Comparison of ENCODE assay signal across 15 cellular contexts in genomic region chr6:7171119-7171518, GRCh38.
DNase-seq lines count a peak whose midpoint lies in the region; ATAC-seq and TF ChIP-seq lines count a peak whose summit lies in the region.
"Had no signal": no experiment of that assay in that cellular context is flagged by ENCODE, and none has a peak within 500 bp of the region (broad histone marks: within the 10 kb centered on the region; RNA-seq: fewer than 3 reads in every experiment).

No MANE protein-coding gene starts in this region.

- peaks cover 44% of the 10 kb centered on the region for H4K20me1 ChIP-seq in Karpas-422 (ENCODE audit: insufficient read depth, low read depth, low read length)

- H3K36me3 ChIP-seq in Karpas-422 (ENCODE audit: insufficient read depth, low read length) (no peaks in the 10 kb centered on the region), endodermal cell (ENCODE audit: control insufficient read depth, insufficient read depth, low read length) (peaks cover 5% of the 10 kb centered on the region)

- H3K9ac ChIP-seq in Karpas-422 (ENCODE audit: low read length) = no peak overlapping the region; the same call in 1 of the 2 replicates
- H3K9ac ChIP-seq in endodermal cell (ENCODE audit: extremely low read depth, low read length, poor library complexity, severe bottlenecking) = no peak overlapping the region

- no peaks in the 10 kb centered on the region for H3K9me3 ChIP-seq in Karpas-422 (ENCODE audit: low read length)
- no peaks in the 10 kb centered on the region for H3K9me3 ChIP-seq in endodermal cell (ENCODE audit: control insufficient read depth, low read length)

- peaks cover 69% of the 10 kb centered on the region for H3K4me1 Mint-ChIP-seq in endodermal cell
- peaks cover 40% of the 10 kb centered on the region for H3K4me1 Mint-ChIP-seq in progenitor cell of endocrine pancreas (ENCODE audit: low read depth)
- no peaks in the 10 kb centered on the region for H3K4me1 Mint-ChIP-seq in activated T-helper 1 cell treated with anti-CD3 and anti-CD28 coated beads, Interleukin-12 subunit alpha, Interleukin-12 subunit beta, Interleukin-2, Interleukin-4 antibody, amounts not matched to agents 30 ng/mL and 10 ng/mL and 1 ng/mL, durations not matched to agents 14 hours and 24 hours and 36 hours (ENCODE audit: low read depth)

- no peaks in the 10 kb centered on the region for H3K9me3 Mint-ChIP-seq in endodermal cell
- no peaks in the 10 kb centered on the region for H3K9me3 Mint-ChIP-seq in progenitor cell of endocrine pancreas (ENCODE audit: low read depth)
- no peaks in the 10 kb centered on the region for H3K9me3 Mint-ChIP-seq in activated T-helper 1 cell treated with anti-CD3 and anti-CD28 coated beads, Interleukin-12 subunit alpha, Interleukin-12 subunit beta, Interleukin-2, Interleukin-4 antibody, amounts not matched to agents 30 ng/mL and 10 ng/mL and 1 ng/mL, durations not matched to agents 14 hours and 24 hours and 36 hours
- H3K9me3 Mint-ChIP-seq: stimulated activated naive CD8-positive, alpha-beta T cell treated with anti-CD3 and anti-CD28 coated beads, Interleukin-15, Interleukin-2, amounts not matched to agents 100 ng/mL and 50 ng/mL, for 24 hours had no signal

- peak overlapping the region; percentile 66 for H3K4me2 ChIP-seq in Karpas-422 (ENCODE audit: low read depth, low read length, poor library complexity, severe bottlenecking)

- 92 to 93% methylated on average over 7 to 10 of the region's 10 CpGs for WGBS in endodermal cell (ENCODE audit: insufficient coverage in 1 of 2, insufficient read length in 1 of 2), 2 experiments

- TF ChIP-seq CTCF in endodermal cell (conservative IDR thresholded peaks at IDR 0.05) = no peak
- TF ChIP-seq CTCF in progenitor cell of endocrine pancreas (IDR thresholded peaks at IDR 0.05; ENCODE audit: unreplicated experiment) = no peak

- no peak overlapping the region for H3K27ac Mint-ChIP-seq in endodermal cell
- peak overlapping the region; percentile 2 for H3K27ac Mint-ChIP-seq in progenitor cell of endocrine pancreas
- H3K27ac Mint-ChIP-seq in activated T-helper 1 cell treated with anti-CD3 and anti-CD28 coated beads, Interleukin-12 subunit alpha, Interleukin-12 subunit beta, Interleukin-2, Interleukin-4 antibody, amounts not matched to agents 30 ng/mL and 10 ng/mL and 1 ng/mL, durations not matched to agents 14 hours and 24 hours and 36 hours = no peak overlapping the region
- H3K27ac Mint-ChIP-seq: stimulated activated naive CD8-positive, alpha-beta T cell treated with anti-CD3 and anti-CD28 coated beads, Interleukin-15, Interleukin-2, amounts not matched to agents 100 ng/mL and 50 ng/mL, for 24 hours had no signal

- H3K4me3 Mint-ChIP-seq in endodermal cell (no peak overlapping the region), progenitor cell of endocrine pancreas (ENCODE audit: low read depth) (no peak overlapping the region)
- H3K4me3 Mint-ChIP-seq in activated T-helper 1 cell treated with anti-CD3 and anti-CD28 coated beads, Interleukin-12 subunit alpha, Interleukin-12 subunit beta, Interleukin-2, Interleukin-4 antibody, amounts not matched to agents 30 ng/mL and 10 ng/mL and 1 ng/mL, durations not matched to agents 14 hours and 24 hours and 36 hours = no peak overlapping the region
- H3K4me3 Mint-ChIP-seq: stimulated activated naive CD8-positive, alpha-beta T cell treated with anti-CD3 and anti-CD28 coated beads, Interleukin-15, Interleukin-2, amounts not matched to agents 100 ng/mL and 50 ng/mL, for 24 hours had no signal

- no peak overlapping the region for H2AFZ ChIP-seq in Karpas-422 (ENCODE audit: low read length)

- H3K4me3 ChIP-seq in Karpas-422 (ENCODE audit: low read length) (peak overlapping the region; percentile 53; the same call in 1 of the 2 replicates), endodermal cell (ENCODE audit: low read length) (no peak overlapping the region)

- intact Hi-C loops in sciatic nerve (cut with DNase I) = no loop called here
- intact Hi-C loops in activated T-helper 1 cell treated with anti-CD3 and anti-CD28 coated beads, Interleukin-12 subunit alpha, Interleukin-12 subunit beta, Interleukin-2, Interleukin-4 antibody, amounts not matched to agents 30 ng/mL and 10 ng/mL and 1 ng/mL, durations not matched to agents 14 hours and 24 hours and 36 hours (cut with micrococcal nuclease) = no loop called here

- H3K27me3 ChIP-seq in Karpas-422 (ENCODE audit: low read length) (no peaks in the 10 kb centered on the region; the same call in 1 of the 2 replicates), endodermal cell (ENCODE audit: control insufficient read depth, insufficient read depth, low read length, poor library complexity, severe bottlenecking) (no peaks in the 10 kb centered on the region)

- H3K79me2 ChIP-seq in Karpas-422 (ENCODE audit: low read length) = no peaks in the 10 kb centered on the region

- DNase-seq in DMS53 treated with DMSO at 0.1 percent for 48 hours (lab: John Stamatoyannopoulos, UW; ENCODE audit: unreplicated experiment) = peak; percentile 45
- peak; percentile 60 for DNase-seq in Karpas-422
- DNase-seq in endodermal cell = peak; percentile 44
- no peak for DNase-seq in progenitor cell of endocrine pancreas (ENCODE audit: low spot score, unreplicated experiment)
- no peak for DNase-seq in sciatic nerve (ENCODE audit: low spot score)
- DNase-seq in DMS79 (lab: John Stamatoyannopoulos, UW) = no peak
- DNase-seq in NCI-H1436 (lab: John Stamatoyannopoulos, UW) = no peak
- no peak for DNase-seq in activated T-helper 1 cell treated with anti-CD3 and anti-CD28 coated beads, Interleukin-12 subunit alpha, Interleukin-12 subunit beta, Interleukin-2, Interleukin-4 antibody, amounts not matched to agents 30 ng/mL and 10 ng/mL and 1 ng/mL, durations not matched to agents 14 hours and 24 hours and 36 hours (ENCODE audit: low spot score)
- DNase-seq: activated CD4-positive, CD25-positive, alpha-beta regulatory T cell; activated T-cell treated with anti-CD3 and anti-CD28 coated beads, Interleukin-2, amount 50 U/mL, for 48 hours; COR-L47; KG1; NCI-H2029 treated with DMSO at 0.1 percent for 48 hours; posterior cingulate gyrus had no signal

- H3K4me1 ChIP-seq in Karpas-422 (ENCODE audit: low read length) (peaks cover 43% of the 10 kb centered on the region), endodermal cell (ENCODE audit: control insufficient read depth, insufficient read depth, low read length) (peaks cover 31% of the 10 kb centered on the region)

- no peak for ATAC-seq in sciatic nerve

- H3K27me3 Mint-ChIP-seq in endodermal cell (ENCODE audit: insufficient read depth) = no peaks in the 10 kb centered on the region
- H3K27me3 Mint-ChIP-seq in progenitor cell of endocrine pancreas = no peaks in the 10 kb centered on the region
- H3K27me3 Mint-ChIP-seq in activated T-helper 1 cell treated with anti-CD3 and anti-CD28 coated beads, Interleukin-12 subunit alpha, Interleukin-12 subunit beta, Interleukin-2, Interleukin-4 antibody, amounts not matched to agents 30 ng/mL and 10 ng/mL and 1 ng/mL, durations not matched to agents 14 hours and 24 hours and 36 hours (ENCODE audit: insufficient read depth) = no peaks in the 10 kb centered on the region
- H3K27me3 Mint-ChIP-seq: stimulated activated naive CD8-positive, alpha-beta T cell treated with anti-CD3 and anti-CD28 coated beads, Interleukin-15, Interleukin-2, amounts not matched to agents 100 ng/mL and 50 ng/mL, for 24 hours had no signal

- H3K27ac ChIP-seq in Karpas-422 (ENCODE audit: low read length) = no peak overlapping the region
- H3K27ac ChIP-seq in endodermal cell (ENCODE audit: low read depth, low read length) = no peak overlapping the region

- peaks cover 3% of the 10 kb centered on the region for H3K36me3 Mint-ChIP-seq in endodermal cell (ENCODE audit: low read depth)
- no peaks in the 10 kb centered on the region for H3K36me3 Mint-ChIP-seq in progenitor cell of endocrine pancreas (ENCODE audit: insufficient read depth)
- H3K36me3 Mint-ChIP-seq in activated T-helper 1 cell treated with anti-CD3 and anti-CD28 coated beads, Interleukin-12 subunit alpha, Interleukin-12 subunit beta, Interleukin-2, Interleukin-4 antibody, amounts not matched to agents 30 ng/mL and 10 ng/mL and 1 ng/mL, durations not matched to agents 14 hours and 24 hours and 36 hours (ENCODE audit: low read depth) = no peaks in the 10 kb centered on the region

- no peaks in the 10 kb centered on the region for H3K9me2 ChIP-seq in Karpas-422 (replicated peaks; ENCODE audit: insufficient read depth, low read length)

Comparison
In these comparisons a context has a peak if more than half of its experiments do, and no peak if none do; other contexts are left out.
1. DNase-seq: peak in DMS53 treated with DMSO at 0.1 percent for 48 hours (single experiment), Karpas-422 (single experiment) and endodermal cell (single experiment); none in progenitor cell of endocrine pancreas (single experiment), sciatic nerve (single experiment), DMS79 (single experiment), NCI-H1436 (single experiment) and activated T-helper 1 cell treated with anti-CD3 and anti-CD28 coated beads, Interleukin-12 subunit alpha, Interleukin-12 subunit beta, Interleukin-2, Interleukin-4 antibody, amounts not matched to agents 30 ng/mL and 10 ng/mL and 1 ng/mL, durations not matched to agents 14 hours and 24 hours and 36 hours (single experiment).